ENCODE assay signal across 1 cellular context in the genomic region with DNA sequence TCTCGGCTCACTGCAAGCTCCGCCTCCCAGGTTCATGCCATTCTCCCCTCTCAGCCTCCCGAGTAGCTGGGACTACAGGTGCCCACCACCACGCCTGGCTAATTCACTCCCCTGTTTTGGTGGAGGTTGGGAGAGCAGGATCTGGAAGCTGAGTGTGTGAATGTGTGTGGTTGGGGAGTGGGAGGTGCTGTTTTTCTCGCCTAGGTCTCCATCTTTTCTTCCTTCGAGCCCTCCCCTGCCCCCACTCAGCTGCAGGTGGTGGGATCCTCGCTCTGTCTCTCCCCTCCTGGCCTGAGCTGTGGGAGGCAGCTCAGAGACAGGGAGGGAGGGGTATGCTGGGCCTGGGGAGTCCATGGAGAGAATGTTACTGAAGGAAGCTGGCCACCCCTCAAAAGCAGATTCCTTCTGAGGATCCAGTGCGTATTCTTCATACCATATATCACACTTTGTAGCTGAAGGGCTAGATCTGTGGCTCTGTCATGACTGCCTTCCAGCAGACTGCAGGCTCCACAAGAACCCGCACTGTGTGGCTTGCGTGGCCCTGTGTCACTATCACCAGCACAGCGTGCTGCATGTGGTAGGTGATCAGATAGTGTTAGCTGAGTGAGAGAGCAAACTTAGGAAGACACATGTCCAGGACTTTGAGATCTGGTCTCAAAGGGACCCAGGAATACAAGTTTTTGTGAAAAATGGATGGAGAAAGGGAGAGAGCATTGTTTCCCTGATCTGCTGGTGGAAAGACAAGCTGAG.
TF ChIP-seq lines count a peak whose summit lies in the region.

No MANE protein-coding gene starts in this region.

TF ChIP-seq in H1, 55 proteins besides CTCF, POLR2A, EP300 and RAD21:
- no peak for TF ChIP-seq SP1 (IDR thresholded peaks at IDR 0.05; ENCODE audit: low read depth, low read length)
- TF ChIP-seq CHD2 (IDR thresholded peaks at IDR 0.05; ENCODE audit: low read length), result no peak
- TF ChIP-seq CBX8 (IDR thresholded peaks at IDR 0.05; ENCODE audit: borderline replicate concordance, low read depth, low read length), result no peak
- TF ChIP-seq, protein P1, sequence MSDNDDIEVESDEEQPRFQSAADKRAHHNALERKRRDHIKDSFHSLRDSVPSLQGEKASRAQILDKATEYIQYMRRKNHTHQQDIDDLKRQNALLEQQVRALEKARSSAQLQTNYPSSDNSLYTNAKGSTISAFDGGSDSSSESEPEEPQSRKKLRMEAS (IDR thresholded peaks at IDR 0.05), result no peak
- no peak for TF ChIP-seq MAFK (IDR thresholded peaks at IDR 0.05; ENCODE audit: low read depth, low read length)
- no peak for TF ChIP-seq SIN3A (conservative IDR thresholded peaks at IDR 0.05 in 1 of 2, IDR thresholded peaks at IDR 0.05 in 1 of 2; ENCODE audit: low read depth in 1 of 2, low read length in 2 of 2)
- TF ChIP-seq RBBP5 (IDR thresholded peaks at IDR 0.05; ENCODE audit: borderline replicate concordance, low read depth, low read length), result no peak
- no peak for TF ChIP-seq EGR1 (IDR thresholded peaks at IDR 0.05; ENCODE audit: borderline replicate concordance, low read depth, low read length)
- TF ChIP-seq BACH1 (IDR thresholded peaks at IDR 0.05; ENCODE audit: low read length), result no peak
- no peak for TF ChIP-seq NRF1 (IDR thresholded peaks at IDR 0.05; ENCODE audit: low read depth, low read length)
- TF ChIP-seq KDM4A (IDR thresholded peaks at IDR 0.05; ENCODE audit: low read depth, low read length, severe bottlenecking), result no peak
